ENCODE assay signal across 27 cellular contexts in the genomic region with DNA sequence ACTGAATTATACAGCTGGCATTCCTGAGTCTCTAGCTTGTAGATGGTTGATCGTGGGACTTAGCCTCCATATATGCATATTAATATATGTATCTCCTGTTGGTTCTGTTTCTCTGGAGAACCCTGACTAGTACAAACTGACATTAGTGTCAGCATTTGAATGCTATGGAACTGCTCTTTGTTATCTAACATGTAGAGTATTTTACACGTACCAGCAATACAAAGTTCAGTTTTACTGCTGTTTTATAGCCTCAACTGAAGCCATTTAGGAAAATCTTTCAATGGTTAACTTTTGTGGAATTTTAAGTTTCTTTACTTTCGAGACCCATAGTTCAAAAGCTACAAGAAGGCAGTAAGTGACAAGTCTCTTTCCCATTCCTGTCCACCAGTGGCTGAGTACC.
"Had no signal": no experiment of that assay in that cellular context is flagged by ENCODE, and none has a peak within 500 bp of the region (broad histone marks: within the 10 kb centered on the region; RNA-seq: fewer than 3 reads in every experiment).

No MANE protein-coding gene starts in this region.

- H3K36me3 ChIP-seq: esophagus squamous epithelium, heart right ventricle, prostate gland, thoracic aorta, tibial nerve, upper lobe of right lung had no signal

- H3K27ac ChIP-seq: esophagus squamous epithelium, heart right ventricle, prostate gland, skin epidermis, thoracic aorta, tibial nerve, upper lobe of right lung had no signal

- H3K27me3 ChIP-seq: esophagus squamous epithelium, heart right ventricle, tibial nerve, upper lobe of right lung had no signal

- ATAC-seq: heart right ventricle; left lobe of liver; naive thymus-derived CD4-positive, alpha-beta T cell; right cardiac atrium; stimulated activated naive B cell treated with anti-CD40 and anti-IgM and Interleukin-4, amounts not matched to agents 10 μg/mL and 1 μg/mL and 100 μg/mL, for 72 hours; upper lobe of right lung had no signal

- H3K9me3 ChIP-seq: prostate gland, thoracic aorta had no signal

- H3K4me1 ChIP-seq: esophagus squamous epithelium, heart right ventricle, prostate gland, tibial nerve, upper lobe of right lung had no signal

- H3K4me3 ChIP-seq: esophagus squamous epithelium, heart right ventricle, lung, prostate gland, skin epidermis, thoracic aorta, tibial nerve, upper lobe of right lung had no signal

- FAIRE-seq: endothelial cell of umbilical vein had no signal

- DNase-seq: cortex of kidney; effector CD8-positive, alpha-beta T cell; endodermal cell; erythroblast; esophagus squamous epithelium; foreskin melanocyte; glutamatergic neuron; heart right ventricle; hypothalamus; immature natural killer cell; islet precursor cell; kidney glomerular epithelial cell; naive thymus-derived CD4-positive, alpha-beta T cell; nephron progenitor cell; nucleus accumbens; right cardiac atrium; stimulated activated CD4-positive, alpha-beta T cell treated with anti-CD3 and anti-CD28 coated beads, Interleukin-15, amount 100 ng/mL, for 24 hours; stimulated activated CD4-positive, alpha-beta T cell treated with anti-CD3 and anti-CD28 coated beads, Interleukin-2, amount 100 ng/mL, for 48 hours; stimulated activated naive B cell treated with anti-CD40 and anti-IgM and Interleukin-4, amounts not matched to agents 10 μg/mL and 1 μg/mL and 100 μg/mL, for 72 hours; upper lobe of right lung had no signal
